ENCODE assay signal across 1 cellular context in genomic region chr2:206833291-206833690, GRCh38.
TF ChIP-seq lines count a peak whose summit lies in the region.

No MANE protein-coding gene starts in this region.

TF ChIP-seq in IMR-90, 13 proteins besides CTCF, POLR2A, EP300 and RAD21 (continued from another document):
- TF ChIP-seq MAFK (IDR thresholded peaks at IDR 0.05; ENCODE audit: low read depth, low read length): 0 out of 2 replicates have a peak, but pooled peaks have one; percentile 19
